In the genomic region with DNA sequence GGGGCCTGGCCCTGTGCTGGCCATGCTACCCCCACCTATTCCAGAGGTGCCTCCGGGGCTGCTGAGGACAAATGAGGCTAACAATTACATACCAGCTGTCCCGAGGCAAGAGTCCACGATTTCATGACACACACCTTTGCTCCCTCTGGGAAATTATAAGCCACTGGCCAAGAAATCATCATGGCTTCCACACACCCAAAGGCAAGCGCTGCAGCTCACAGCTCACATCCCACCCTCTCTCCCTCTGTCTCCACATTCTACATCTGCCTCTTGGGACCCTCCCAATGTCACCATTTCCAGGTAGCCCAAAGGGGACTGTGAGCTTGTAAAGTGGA, we compare ENCODE assay signal across 12 cellular contexts.
DNase-seq lines count a peak whose midpoint lies in the region; ATAC-seq, FAIRE-seq and TF ChIP-seq lines count a peak whose summit lies in the region.
"Had no signal": no experiment of that assay in that cellular context is flagged by ENCODE, and none has a peak within 500 bp of the region (broad histone marks: within the 10 kb centered on the region; RNA-seq: fewer than 3 reads in every experiment).

No MANE protein-coding gene starts in this region.

- no peaks in the 10 kb centered on the region for H3K36me3 Mint-ChIP-seq in natural killer cell

- TF ChIP-seq EP300 in upper lobe of left lung (IDR thresholded peaks at IDR 0.05): no peak

- peak overlapping the region; percentile 82 to 86 for H3K27ac ChIP-seq in right atrium auricular region
- peak overlapping the region; percentile 81 to 87 for H3K27ac ChIP-seq in ascending aorta
- H3K27ac ChIP-seq in upper lobe of left lung: peak overlapping the region; percentile 80 to 93 (median 90)
- no peak overlapping the region for H3K27ac ChIP-seq in kidney (ENCODE audit: low read depth in 2 of 2, low read length in 2 of 2)
- no peak overlapping the region for H3K27ac ChIP-seq in caudate nucleus (ENCODE audit: low read depth, low read length)

- H3K27me3 Mint-ChIP-seq in natural killer cell (ENCODE audit: low read depth in 2 of 2): no peaks in the 10 kb centered on the region

- H3K27ac Mint-ChIP-seq in natural killer cell: peak overlapping the region; percentile 99

- H3K36me3 ChIP-seq in right atrium auricular region (no peaks in the 10 kb centered on the region), ascending aorta (no peaks in the 10 kb centered on the region), upper lobe of left lung (no peaks in the 10 kb centered on the region), kidney (ENCODE audit: control insufficient read depth in 1 of 2, insufficient read depth in 2 of 2, low read length in 2 of 2) (no peaks in the 10 kb centered on the region)
- H3K36me3 ChIP-seq: SJSA1 had no signal

- H3K4me1 Mint-ChIP-seq in natural killer cell: peaks cover 72 to 80% of the 10 kb centered on the region in 2 donors

- intact Hi-C loops in cardiac septum (cut with DNase I) (no loop called here), ascending aorta (cut with DNase I) (loop anchor here (2.0 to 5.0 kb wide), 2 partner anchors 24 to 136 kb away; partner anchors contain the start of gene HDAC4), natural killer cell (cut with micrococcal nuclease) (loop anchor here (2.0 to 10.0 kb wide), 7 partner anchors 22 to 358 kb away; no protein-coding TSS in a partner anchor), kidney (cut with DNase I) (no loop called here)

- TF ChIP-seq CTCF in right atrium auricular region (IDR thresholded peaks at IDR 0.05): no peak
- no peak for TF ChIP-seq CTCF in ascending aorta (IDR thresholded peaks at IDR 0.05)
- no peak for TF ChIP-seq CTCF in natural killer cell (IDR thresholded peaks at IDR 0.05)
- TF ChIP-seq CTCF in upper lobe of left lung (IDR thresholded peaks at IDR 0.05): no peak
- no peak for TF ChIP-seq CTCF in kidney (IDR thresholded peaks at IDR 0.05; ENCODE audit: borderline replicate concordance, extremely low read depth, insufficient read depth)

- ATAC-seq in natural killer cell (no peak), upper lobe of left lung (ENCODE audit: low FRiP score in 2 of 2) (no peak)

- DNase-seq in right atrium auricular region (ENCODE audit: low spot score) (no peak), cardiac septum (ENCODE audit: low spot score) (no peak), ascending aorta (ENCODE audit: low spot score in 2 of 2) (no peak), natural killer cell (no peak), upper lobe of left lung (no peak), kidney (no peak), middle frontal gyrus (ENCODE audit: extremely low spot score, low spot score) (no peak), caudate nucleus (lab: John Stamatoyannopoulos, UW) (no peak)
- DNase-seq: hypothalamus, occipital lobe had no signal

- H3K4me3 ChIP-seq in right atrium auricular region (peak overlapping the region in 1 of 2 donors; percentile 5), ascending aorta (no peak overlapping the region), upper lobe of left lung (peak overlapping the region in 2 of 4 donors; percentile 31 to 38), kidney (ENCODE audit: low read length in 2 of 2) (no peak overlapping the region)
- H3K4me3 ChIP-seq: SJSA1 had no signal

- 93 to 99% methylated on average over 4 of the region's 4 CpGs for WGBS in upper lobe of left lung, 2 donors

- H3K9ac ChIP-seq in kidney (ENCODE audit: low read length in 2 of 2): no peak overlapping the region

- peak overlapping the region; percentile 98 for H3K4me3 Mint-ChIP-seq in natural killer cell

- H3K9me3 ChIP-seq in right atrium auricular region (no peaks in the 10 kb centered on the region), ascending aorta (no peaks in the 10 kb centered on the region), upper lobe of left lung (no peaks in the 10 kb centered on the region), kidney (ENCODE audit: control insufficient read depth in 1 of 2, low read length in 2 of 2) (no peaks in the 10 kb centered on the region)
- H3K9me3 ChIP-seq: SJSA1 had no signal

- TF ChIP-seq POLR2A in upper lobe of left lung (IDR thresholded peaks at IDR 0.05): no peak

- H3K27me3 ChIP-seq in right atrium auricular region: no peaks in the 10 kb centered on the region
- no peaks in the 10 kb centered on the region for H3K27me3 ChIP-seq in ascending aorta
- H3K27me3 ChIP-seq in upper lobe of left lung: no peaks in the 10 kb centered on the region
- H3K27me3 ChIP-seq: SJSA1 had no signal

- no peaks in the 10 kb centered on the region for H3K9me3 Mint-ChIP-seq in natural killer cell

- no peak for FAIRE-seq in kidney (lab: Jason Lieb, UNC)
- FAIRE-seq: colon had no signal

- peaks cover 0 to 73% of the 10 kb centered on the region in 2 donors for H3K4me1 ChIP-seq in right atrium auricular region
- H3K4me1 ChIP-seq in ascending aorta: peaks cover 23 to 47% of the 10 kb centered on the region in 2 donors
- peaks cover 54 to 69% (median 63%) of the 10 kb centered on the region in 4 donors for H3K4me1 ChIP-seq in upper lobe of left lung
- peaks cover 21 to 45% of the 10 kb centered on the region in 2 donors for H3K4me1 ChIP-seq in kidney (ENCODE audit: control insufficient read depth in 1 of 2, insufficient read depth in 1 of 2, low read depth in 1 of 2, low read length in 2 of 2)

Comparison
In these comparisons a context has a peak if more than half of its experiments do, and no peak if none do; other contexts are left out.
1. H3K27ac ChIP-seq: peak in right atrium auricular region (2 of 2), ascending aorta (2 of 2) and upper lobe of left lung (4 of 4); none in kidney (0 of 2) and caudate nucleus (single experiment).
2. intact Hi-C loops: an anchor here in ascending aorta (2.0 to 5.0 kb wide) and natural killer cell (2.0 to 10.0 kb wide); none called in cardiac septum and kidney.